Comparison of ENCODE assay signal across 8 cellular contexts in the genomic region with DNA sequence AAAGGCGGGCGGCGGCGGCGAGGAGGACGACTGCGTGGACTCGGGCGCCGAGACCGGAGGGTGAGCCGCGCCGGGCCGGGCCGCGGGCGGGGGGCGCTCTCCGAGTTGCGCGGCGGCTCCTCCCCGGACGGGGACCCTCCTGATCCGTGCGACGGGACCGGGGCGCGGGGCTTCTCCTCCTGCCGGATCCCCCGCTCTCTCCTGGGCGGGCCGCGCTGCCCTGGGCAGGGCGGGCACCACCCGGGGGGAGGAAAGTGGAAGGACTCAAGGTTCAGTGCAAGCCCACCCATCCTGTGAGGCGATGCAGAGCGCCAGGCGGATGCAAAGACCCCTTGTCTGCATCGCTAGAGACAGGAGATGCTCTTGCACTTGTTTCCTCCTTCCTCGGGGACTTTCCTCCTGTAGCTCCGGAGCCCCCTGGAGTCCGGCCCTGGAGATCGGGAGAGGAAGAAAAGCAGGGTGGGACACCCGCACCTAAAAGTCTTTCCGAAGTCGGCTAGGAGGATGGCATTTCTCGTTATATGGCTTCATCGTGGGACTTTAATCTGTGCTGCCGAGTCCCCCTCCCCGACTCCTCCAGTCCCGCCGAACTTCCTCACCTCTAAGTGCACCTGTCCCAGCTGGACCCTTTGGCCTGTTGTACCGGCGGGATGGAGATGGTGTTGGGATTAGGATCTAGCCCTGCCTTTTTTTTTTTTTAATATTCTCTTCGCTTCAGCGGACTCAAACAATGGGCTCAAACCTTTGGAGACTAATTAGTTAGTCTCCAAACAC. TPM values are rescaled to one million over a fixed set of nuclear protein-coding genes. Genes with fewer than 3 reads are reported as not detected.
A peak's percentile ranks its signal among the peaks of the same experiment; 100 is the strongest.
DNase-seq lines count a peak whose midpoint lies in the region; ATAC-seq and TF ChIP-seq lines count a peak whose summit lies in the region.

No MANE protein-coding gene starts in this region.

- ATAC-seq in GM19324 (IDR thresholded peaks at IDR 0.05; ENCODE audit: low FRiP score, unreplicated experiment) (peak; percentile 9), GM18873 (IDR thresholded peaks at IDR 0.05; ENCODE audit: low FRiP score, unreplicated experiment) (no peak)

- peaks cover 28% of the 10 kb centered on the region for H3K4me1 ChIP-seq in stomach smooth muscle (ENCODE audit: control insufficient read depth, insufficient read depth, low read length)

- DNase-seq in MG63: no peak
- no peak for DNase-seq in astrocyte of the spinal cord (ENCODE audit: low read depth, low spot score)
- no peak for DNase-seq in kidney epithelial cell (ENCODE audit: low read depth)
- no peak for DNase-seq in NCI-H510A (lab: John Stamatoyannopoulos, UW)

- TF ChIP-seq CTCF in 22Rv1 (IDR thresholded peaks at IDR 0.05): peak; percentile 71
- TF ChIP-seq CTCF in astrocyte of the spinal cord (IDR thresholded peaks at IDR 0.05; ENCODE audit: low read depth, low read length): peak; percentile 24
- no peak for TF ChIP-seq CTCF in kidney epithelial cell (IDR thresholded peaks at IDR 0.05; ENCODE audit: insufficient read depth, low read length, poor library complexity, severe bottlenecking)

- peak overlapping the region; percentile 71 to 79 for H3K9ac ChIP-seq in stomach smooth muscle (ENCODE audit: low read length in 2 of 2)

- H3K9me3 ChIP-seq in MG63 (no peaks in the 10 kb centered on the region), stomach smooth muscle (ENCODE audit: control insufficient read depth in 2 of 2, low read length in 2 of 2) (no peaks in the 10 kb centered on the region)

- H3K27ac ChIP-seq in 22Rv1 (no peak overlapping the region), stomach smooth muscle (ENCODE audit: low read length) (peak overlapping the region; percentile 64)

- peaks cover 8% of the 10 kb centered on the region for H3K27me3 ChIP-seq in MG63
- H3K27me3 ChIP-seq in kidney epithelial cell (ENCODE audit: control insufficient read depth, insufficient read depth, low read length): peaks cover 23% of the 10 kb centered on the region
- no peaks in the 10 kb centered on the region for H3K27me3 ChIP-seq in stomach smooth muscle (ENCODE audit: control insufficient read depth in 1 of 2, insufficient read depth in 2 of 2, low read length in 2 of 2)

- in situ Hi-C loops in astrocyte of the spinal cord (cut with HindIII; ENCODE audit: low sequenced_read_pairs): no loop called here

- H3K36me3 ChIP-seq in MG63 (no peaks in the 10 kb centered on the region), kidney epithelial cell (ENCODE audit: control insufficient read depth, insufficient read depth, low read length) (no peaks in the 10 kb centered on the region), stomach smooth muscle (ENCODE audit: control insufficient read depth in 2 of 2, insufficient read depth in 2 of 2, low read length in 2 of 2) (no peaks in the 10 kb centered on the region)

- H3K4me3 ChIP-seq in MG63 (peak overlapping the region; percentile 44), astrocyte of the spinal cord (ENCODE audit: low read depth, low read length) (peak overlapping the region; percentile 44), kidney epithelial cell (ENCODE audit: low read depth, low read length) (peak overlapping the region; percentile 62), stomach smooth muscle (ENCODE audit: low read length in 2 of 2) (peak overlapping the region; percentile 84 to 93)

RNA-seq across cellular contexts. Expression of gene FAM124A, which starts 0.5 kb away (rescaled TPM):
- total RNA-seq in MG63 (2014; rRNA removed; shearing (Covaris generic); ENCODE audit: low replicate concordance): 0.20 and 0.39 TPM in 2 replicates
- 0.48 and 1.2 TPM in 2 replicates for total RNA-seq in kidney epithelial cell
